ENCODE assay signal across 32 cellular contexts in the genomic region with DNA sequence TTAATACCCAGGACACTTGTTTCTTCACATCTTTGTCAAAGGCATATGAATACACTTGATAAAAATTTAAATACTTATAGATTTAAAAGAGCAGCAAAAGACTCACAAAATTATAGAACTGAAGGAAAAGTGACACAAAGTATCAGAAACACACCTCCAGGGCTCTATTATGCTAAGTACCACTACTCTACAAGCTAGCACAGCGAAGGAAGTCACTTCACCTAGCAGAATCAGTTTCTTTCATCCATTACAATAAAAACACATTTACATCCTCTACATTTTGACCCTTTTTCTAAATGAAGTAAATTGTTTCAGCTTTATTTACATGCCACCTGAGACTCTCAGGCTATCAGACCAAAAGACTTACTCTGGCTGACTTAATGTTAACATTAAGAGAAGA. TPM values are rescaled to one million over a fixed set of nuclear protein-coding genes. Genes with fewer than 3 reads are reported as not detected.
DNase-seq lines count a peak whose midpoint lies in the region; ATAC-seq, FAIRE-seq and TF ChIP-seq lines count a peak whose summit lies in the region.
"Had no signal": no experiment of that assay in that cellular context is flagged by ENCODE, and none has a peak within 500 bp of the region (broad histone marks: within the 10 kb centered on the region; RNA-seq: fewer than 3 reads in every experiment).

No MANE protein-coding gene starts in this region.

- POLR2A ChIA-PET in SK-N-SH (lab: Yijun Ruan, JAX) (no interaction called here), H1 (lab: Charles Lee; ENCODE audit: partially characterized antibody) (no interaction called here)

- H3K36me3 ChIP-seq in SK-N-SH (replicated peaks in 1 of 2; ENCODE audit: control insufficient read depth in 1 of 2, insufficient read depth in 2 of 2, low read length in 1 of 2) (no peaks in the 10 kb centered on the region), HUES48 (ENCODE audit: control insufficient read depth, insufficient read depth, low read length) (no peaks in the 10 kb centered on the region), H1 (ENCODE audit: control insufficient read depth in 2 of 4, insufficient read depth in 4 of 4, low read length in 3 of 4) (no peaks in the 10 kb centered on the region), osteoblast (ENCODE audit: insufficient read depth, low read length) (no peaks in the 10 kb centered on the region)
- H3K36me3 ChIP-seq: HAP-1, ovary, thyroid gland had no signal

- no peak overlapping the region for H3K23ac ChIP-seq in H1 (ENCODE audit: insufficient read length)

- DNase-seq in SK-N-SH, result no peak
- DNase-seq in H1 (ENCODE audit: low read depth in 1 of 2, low spot score in 2 of 2), result no peak
- no peak for DNase-seq in osteoblast (ENCODE audit: insufficient read length, low spot score, missing footprints)
- no peak for DNase-seq in OCI-M2 (lab: John Stamatoyannopoulos, UW; ENCODE audit: unreplicated experiment)
- DNase-seq in DMS79 (lab: John Stamatoyannopoulos, UW), result no peak
- DNase-seq in ureter (ENCODE audit: low spot score), result no peak
- DNase-seq: activated CD4-positive, CD25-positive, alpha-beta regulatory T cell treated with anti-CD3 and anti-CD28 coated beads, Interleukin-2, amount 50 U/mL, for 72 hours; activated CD8-positive, alpha-beta T cell treated with anti-CD3 and anti-CD28 coated beads, Interleukin-2, amount 10 ng/mL, durations not matched to agents 7 days and 5 days; activated T-cell treated with anti-CD3 and anti-CD28 coated beads for 4 hours; CD8-positive, alpha-beta memory T cell; effector memory CD4-positive, alpha-beta T cell; erythroblast; immature natural killer cell; IMR-90; naive B cell; NCI-H510A treated with DMSO at 0.1 percent for 48 hours; ovary; stimulated activated CD4-positive, alpha-beta T cell treated with anti-CD3 and anti-CD28 coated beads, Interleukin-1b, Interleukin-23, amount 100 ng/mL, for 48 hours; stimulated activated CD8-positive, alpha-beta memory T cell treated with anti-CD3 and anti-CD28 coated beads, Interleukin-4, amount 100 ng/mL, for 48 hours; stimulated activated naive CD8-positive, alpha-beta T cell treated with anti-CD3 and anti-CD28 coated beads, Interleukin-15, amount 100 ng/mL, for 72 hours; thyroid gland had no signal

- CTCF ChIA-PET in SK-N-SH (lab: Yijun Ruan, JAX) (interaction anchor here (1.3 to 1.7 kb wide), 2 partner anchors 56 to 785 kb away, joined by 4 to 5 read pairs; no protein-coding TSS in a partner anchor), H1 (lab: Charles Lee; ENCODE audit: partially characterized antibody) (interaction anchor here (1.8 kb wide), 1 partner anchor 729 kb away, joined by 6 read pairs; no protein-coding TSS in a partner anchor)

- no peak overlapping the region for H2BK20ac ChIP-seq in H1 (ENCODE audit: low read length)

- FAIRE-seq in H1 (lab: Jason Lieb, UNC), result no peak
- FAIRE-seq: GM19239, RCC 7860, TTC549 had no signal

- no peaks in the 10 kb centered on the region for H3K9me2 ChIP-seq in SK-N-SH

- peak overlapping the region in 1 of 2 experiments; percentile 45; a peak in 2 of 4 replicates for H3K27ac ChIP-seq in SK-N-SH (ENCODE audit: low read depth in 2 of 2, low read length in 1 of 2)
- H3K27ac ChIP-seq in HUES48 (ENCODE audit: low read depth, low read length), result peak overlapping the region; percentile 53
- H3K27ac ChIP-seq in H1 (ENCODE audit: low read depth, low read length), result no peak overlapping the region
- H3K27ac ChIP-seq in osteoblast (ENCODE audit: low read depth, low read length), result no peak overlapping the region
- H3K27ac ChIP-seq: coronary artery, ovary, thyroid gland had no signal

- no peak for ATAC-seq in SK-N-SH treated with all-trans-retinoic acid at 6 μM for 48 hours
- ATAC-seq: activated CD8-positive, alpha-beta T cell treated with anti-CD3 and anti-CD28 coated beads, Interleukin-2, amount 10 ng/mL, durations not matched to agents 7 days and 5 days; left lobe of liver; stimulated activated naive CD8-positive, alpha-beta T cell treated with anti-CD3 and anti-CD28 coated beads, Interleukin-15, amount 100 ng/mL, for 72 hours had no signal

- H3K27me3 ChIP-seq in SK-N-SH (ENCODE audit: insufficient read depth), result no peaks in the 10 kb centered on the region
- no peaks in the 10 kb centered on the region for H3K27me3 ChIP-seq in HUES48 (ENCODE audit: control insufficient read depth, insufficient read depth, low read length)
- no peaks in the 10 kb centered on the region for H3K27me3 ChIP-seq in H1 (replicated peaks in 1 of 4; ENCODE audit: control insufficient read depth in 3 of 4, extremely low read depth in 1 of 4, insufficient read depth in 3 of 4, low read length in 3 of 4)
- no peaks in the 10 kb centered on the region for H3K27me3 ChIP-seq in osteoblast (ENCODE audit: insufficient read depth, low read length)
- H3K27me3 ChIP-seq: ovary, thyroid gland had no signal

- WGBS in SK-N-SH (ENCODE audit: low lambda C conversion rate), result 100% methylated on average over 1 of the region's 1 CpG
- WGBS in H1 (ENCODE audit: extremely low coverage in 1 of 2, insufficient coverage in 1 of 2, insufficient read length in 1 of 2, insufficient replicate concordance in 2 of 2, low coverage in 1 of 2, low lambda C conversion rate in 2 of 2, missing lambda C conversion rate in 1 of 2), 2 experiments, result 11% methylated on average over 1 of the region's 1 CpG; no CpG with 5 or more reads in 1 of the 2 experiments

- H3K4ac ChIP-seq in H1 (replicated peaks; ENCODE audit: insufficient read length, low read depth, low read length), result no peak overlapping the region

- H3K4me3 ChIP-seq in SK-N-SH (ENCODE audit: low read depth in 2 of 2, low read length in 1 of 2) (no peak overlapping the region), HUES48 (ENCODE audit: low read depth, low read length) (peak overlapping the region; percentile 34), H1 (ENCODE audit: extremely low read depth in 1 of 4, insufficient read depth in 2 of 4, low read depth in 3 of 4, low read length in 4 of 4) (peak overlapping the region in 1 of 4 experiments; percentile 45; a peak in 2 of 8 replicates), osteoblast (ENCODE audit: insufficient read depth, low read length) (no peak overlapping the region)
- H3K4me3 ChIP-seq: coronary artery, HAP-1, ovary, smooth muscle cell, thyroid gland had no signal

- TF ChIP-seq POLR2A in H1 (IDR thresholded peaks at IDR 0.05; ENCODE audit: control extremely low read depth in 1 of 2, low read depth in 2 of 2, low read length in 2 of 2), result no peak

- H3K4me1 ChIP-seq in SK-N-SH (ENCODE audit: control insufficient read depth in 1 of 2, insufficient read depth in 2 of 2, low read depth in 1 of 2, low read length in 1 of 2) (peaks cover 11 to 27% of the 10 kb centered on the region in 2 experiments; a peak in 3 of 4 replicates), HUES48 (ENCODE audit: control insufficient read depth, insufficient read depth, low read length) (peaks cover 37% of the 10 kb centered on the region), H1 (replicated peaks in 1 of 4; ENCODE audit: control insufficient read depth in 3 of 4, insufficient read depth in 4 of 4, low read length in 3 of 4) (peaks cover 0 to 8% (median 7%) of the 10 kb centered on the region in 4 experiments; a peak in 5 of 7 replicates), osteoblast (ENCODE audit: insufficient read depth, low read length) (peaks cover 19% of the 10 kb centered on the region)
- H3K4me1 ChIP-seq: thyroid gland had no signal

- no peak overlapping the region for H2AK5ac ChIP-seq in H1 (ENCODE audit: low read depth, low read length)

- H3F3A ChIP-seq in SK-N-SH (replicated peaks; ENCODE audit: insufficient read depth), result peaks cover 8% of the 10 kb centered on the region

- no peak overlapping the region for H3K14ac ChIP-seq in H1 (ENCODE audit: insufficient read length)

- peak overlapping the region; percentile 78; the same call in 1 of the 2 replicates for H2AFZ ChIP-seq in SK-N-SH (ENCODE audit: low read depth)
- no peak overlapping the region for H2AFZ ChIP-seq in H1 (ENCODE audit: low read length)
- H2AFZ ChIP-seq in osteoblast (ENCODE audit: low read length), result peak overlapping the region; percentile 48

- no peak overlapping the region for H2BK12ac ChIP-seq in H1 (ENCODE audit: low read depth, low read length)

- TF ChIP-seq CTCF in SK-N-SH (IDR thresholded peaks at IDR 0.05) (no peak), H1 (IDR thresholded peaks at IDR 0.05; ENCODE audit: control extremely low read depth in 1 of 3, insufficient read depth in 1 of 3, low read depth in 1 of 3, low read length in 3 of 3) (no peak), osteoblast (IDR thresholded peaks at IDR 0.05; ENCODE audit: extremely low read depth, low read depth, low read length) (no peak)

- no peak overlapping the region for H2BK15ac ChIP-seq in H1 (ENCODE audit: low read length)

- no peaks in the 10 kb centered on the region for H3K79me1 ChIP-seq in H1 (ENCODE audit: low read depth, low read length)

- H4K91ac ChIP-seq in H1 (replicated peaks; ENCODE audit: insufficient read length, low read length), result no peak overlapping the region

- no peak overlapping the region for H4K5ac ChIP-seq in H1 (ENCODE audit: insufficient read length, low read depth, low read length)

- no peak overlapping the region for H2BK120ac ChIP-seq in H1 (replicated peaks; ENCODE audit: low read depth, low read length)

- H3K9ac ChIP-seq in SK-N-SH, result peak overlapping the region; percentile 16; the same call in 1 of the 2 replicates
- no peak overlapping the region for H3K9ac ChIP-seq in HUES48 (ENCODE audit: low read depth, low read length)
- no peak overlapping the region for H3K9ac ChIP-seq in H1 (replicated peaks in 1 of 4; ENCODE audit: extremely low read depth in 1 of 4, low read depth in 3 of 4, low read length in 3 of 4)

- H3K9me3 ChIP-seq in SK-N-SH (no peaks in the 10 kb centered on the region), HUES48 (ENCODE audit: control insufficient read depth, insufficient read depth, low read length) (no peaks in the 10 kb centered on the region), H1 (ENCODE audit: insufficient read depth in 2 of 2, low read depth in 1 of 2, low read length in 1 of 2) (no peaks in the 10 kb centered on the region), osteoblast (ENCODE audit: low read depth, low read length) (no peaks in the 10 kb centered on the region)
- H3K9me3 ChIP-seq: HAP-1, ovary, thyroid gland had no signal

- TF ChIP-seq RAD21 in SK-N-SH (IDR thresholded peaks at IDR 0.05; ENCODE audit: low read length) (no peak), H1 (IDR thresholded peaks at IDR 0.05 in 1 of 2, conservative IDR thresholded peaks at IDR 0.05 in 1 of 2; ENCODE audit: low read depth in 2 of 2, low read length in 2 of 2) (no peak)

- no peak for TF ChIP-seq EP300 in SK-N-SH (IDR thresholded peaks at IDR 0.05; ENCODE audit: borderline replicate concordance in 1 of 2, low read depth in 1 of 2, low read length in 1 of 2)
- TF ChIP-seq EP300 in H1 (IDR thresholded peaks at IDR 0.05; ENCODE audit: borderline replicate concordance in 1 of 2, low read depth in 2 of 2, low read length in 2 of 2), result no peak

- no peak overlapping the region for H4K8ac ChIP-seq in H1 (ENCODE audit: extremely low read depth, insufficient read depth, low read length)

- H3K79me2 ChIP-seq in SK-N-SH (ENCODE audit: insufficient read depth) (no peaks in the 10 kb centered on the region), H1 (ENCODE audit: control insufficient read depth in 1 of 2, insufficient read depth in 2 of 2, low read length in 2 of 2) (no peaks in the 10 kb centered on the region), osteoblast (ENCODE audit: insufficient read depth, low read length) (no peaks in the 10 kb centered on the region)

- H3K4me2 ChIP-seq in SK-N-SH, result 0 out of 2 replicates have a peak overlapping the region, but pooled peaks have one; percentile 33
- peak overlapping the region; percentile 28 to 45; a peak in 3 of 4 replicates for H3K4me2 ChIP-seq in H1 (ENCODE audit: insufficient read depth in 1 of 2, low read depth in 2 of 2, low read length in 2 of 2)
- no peak overlapping the region for H3K4me2 ChIP-seq in osteoblast (ENCODE audit: insufficient read depth, low read length)
- H3K4me2 ChIP-seq: smooth muscle cell had no signal

- H3K56ac ChIP-seq in H1 (replicated peaks; ENCODE audit: insufficient read length, low read depth, low read length), result no peak overlapping the region

- H3K18ac ChIP-seq in H1 (ENCODE audit: extremely low read depth, low read length), result no peak overlapping the region

- H2BK5ac ChIP-seq in H1 (ENCODE audit: low read depth, low read length), result peak overlapping the region; percentile 0; the same call in 1 of the 2 replicates

- H4K20me1 ChIP-seq in SK-N-SH (ENCODE audit: insufficient read depth) (no peaks in the 10 kb centered on the region), H1 (replicated peaks in 1 of 2; ENCODE audit: control insufficient read depth in 1 of 2, insufficient read depth in 2 of 2, low read length in 2 of 2) (no peaks in the 10 kb centered on the region), osteoblast (ENCODE audit: insufficient read depth, low read length) (no peaks in the 10 kb centered on the region)

- no peaks in the 10 kb centered on the region for H3K23me2 ChIP-seq in H1 (ENCODE audit: low read depth, low read length)

RNA-seq across cellular contexts. Expression of gene PTPRB, which starts 26.6 kb away (rescaled TPM):
- polyA plus RNA-seq in SK-N-SH (2012; rRNA removed), result 1.1 and 2.0 TPM in 2 replicates
- 1.2 and 1.4 TPM in 2 replicates for polyA plus RNA-seq in SK-N-SH (2012; cell fraction: cytosol; rRNA removed)
- 1.9 and 2.7 TPM in 2 replicates for polyA plus RNA-seq in SK-N-SH (2012; cell fraction: nucleus; rRNA removed)
- 0.58 and 1.1 TPM in 2 replicates for total RNA-seq in H1 (2021; fragmentation: NEBNext Ultra II Directional; extraction: Animal tissue kit (Norgen Biotek cat#: 25700))
- 0.14 and 0.36 TPM in 2 replicates for polyA plus RNA-seq in H1 (2011; rRNA removed)
- polyA plus RNA-seq in H1 (2011; cell fraction: cytosol; rRNA removed), result 0.31 TPM
- 0.44 TPM for polyA plus RNA-seq in H1 (2011; cell fraction: nucleus; rRNA removed)
- polyA plus RNA-seq in H1 (2012, experiment 1 of 2), result 0.62 to 0.74 TPM (median 0.69 TPM) in 4 replicates
- 0.18 TPM for polyA plus RNA-seq in H1 (2012, experiment 2 of 2)
- 1.7 TPM for polyA plus RNA-seq in H1 (2013, experiment 1 of 2)
- 1.7 TPM for polyA plus RNA-seq in H1 (2013, experiment 2 of 2)
- polyA minus RNA-seq in H1 (2011; rRNA and poly(A)+ RNA removed), result 0.98 and 2.0 TPM in 2 replicates
- 0.44 TPM for polyA minus RNA-seq in H1 (2011; cell fraction: cytosol; rRNA and poly(A)+ RNA removed)
- 1.00 TPM for polyA minus RNA-seq in H1 (2011; cell fraction: nucleus; rRNA and poly(A)+ RNA removed)
- total RNA-seq in osteoblast, result 0.29 and 1.1 TPM in 2 replicates
- 28.6 TPM for total RNA-seq in ureter
- total RNA-seq: activated CD8-positive, alpha-beta T cell treated with anti-CD3 and anti-CD28 coated beads, Interleukin-2, amount 10 ng/mL, durations not matched to agents 7 days and 5 days; B cell; CD8-positive, alpha-beta memory T cell; G401 had no signal
- polyA plus RNA-seq: CD8-positive, alpha-beta memory T cell had no signal

Comparison
In these comparisons a context has a peak if more than half of its experiments do, and no peak if none do; other contexts are left out.
1. RNA of gene PTPRB, which starts 26.6 kb away (total RNA-seq): 28.6 TPM in ureter (single experiment); 0.29 to 1.1 TPM in osteoblast and 0.58 to 1.1 TPM in H1; every median in the first group is over 10 times any median in the second.